Comparison of ENCODE assay signal across 14 cellular contexts in genomic region chr13:94054159-94054558, GRCh38.
"Had no signal": no experiment of that assay in that cellular context is flagged by ENCODE, and none has a peak within 500 bp of the region (broad histone marks: within the 10 kb centered on the region; RNA-seq: fewer than 3 reads in every experiment).

No MANE protein-coding gene starts in this region.

- H3K9me3 ChIP-seq: gastrocnemius medialis, suprapubic skin, upper lobe of left lung had no signal

- H3K27ac ChIP-seq: epithelial cell of prostate, gastrocnemius medialis, suprapubic skin, upper lobe of left lung had no signal

- H3K4me3 ChIP-seq: gastrocnemius medialis, suprapubic skin, upper lobe of left lung had no signal

- H3K27me3 ChIP-seq: gastrocnemius medialis, suprapubic skin, upper lobe of left lung had no signal

- H3K36me3 ChIP-seq: gastrocnemius medialis, suprapubic skin, upper lobe of left lung had no signal

- H3K4me1 ChIP-seq: gastrocnemius medialis, suprapubic skin, upper lobe of left lung had no signal

- DNase-seq: activated CD4-positive, alpha-beta memory T cell treated with anti-CD3 and anti-CD28 coated beads for 36 hours; activated CD4-positive, CD25-positive, alpha-beta regulatory T cell treated with anti-CD3 and anti-CD28 coated beads, Interleukin-2, amount 50 U/mL, for 72 hours; activated gamma-delta T cell; activated T-cell treated with anti-CD3 and anti-CD28 coated beads, Interleukin-2, amount 50 U/mL, for 4 hours; cerebellar nuclear complex; effector memory CD8-positive, alpha-beta T cell; gastrocnemius medialis; kidney glomerular epithelial cell; natural killer cell; small intestine; SW 1271; upper lobe of left lung had no signal
